In the genomic region with DNA sequence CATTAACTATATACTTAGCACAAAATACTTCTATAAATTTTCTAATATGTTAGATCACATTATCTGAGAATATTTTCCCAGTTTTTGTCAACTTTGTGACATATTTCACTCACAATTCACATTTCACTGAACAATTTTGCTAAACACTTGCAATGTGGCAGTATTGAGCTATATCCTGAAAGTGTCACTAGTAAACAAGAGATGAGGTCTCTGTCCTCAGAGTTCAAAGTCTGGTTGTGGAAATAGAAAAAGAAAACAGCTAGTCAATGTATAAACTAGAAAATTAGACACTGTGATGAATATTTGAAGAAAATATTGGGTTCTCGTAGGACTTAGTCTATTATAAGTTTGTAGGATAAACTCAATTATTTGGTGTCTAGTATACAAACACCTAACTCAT, we compare ENCODE assay signal across 1 cellular context.
TF ChIP-seq lines count a peak whose summit lies in the region.

No MANE protein-coding gene starts in this region.

TF ChIP-seq in SK-N-SH treated with all-trans-retinoic acid at 6 μM for 48 hours, 23 proteins besides CTCF, POLR2A, EP300 and RAD21 (continued from another document):
- TF ChIP-seq, protein P1, sequence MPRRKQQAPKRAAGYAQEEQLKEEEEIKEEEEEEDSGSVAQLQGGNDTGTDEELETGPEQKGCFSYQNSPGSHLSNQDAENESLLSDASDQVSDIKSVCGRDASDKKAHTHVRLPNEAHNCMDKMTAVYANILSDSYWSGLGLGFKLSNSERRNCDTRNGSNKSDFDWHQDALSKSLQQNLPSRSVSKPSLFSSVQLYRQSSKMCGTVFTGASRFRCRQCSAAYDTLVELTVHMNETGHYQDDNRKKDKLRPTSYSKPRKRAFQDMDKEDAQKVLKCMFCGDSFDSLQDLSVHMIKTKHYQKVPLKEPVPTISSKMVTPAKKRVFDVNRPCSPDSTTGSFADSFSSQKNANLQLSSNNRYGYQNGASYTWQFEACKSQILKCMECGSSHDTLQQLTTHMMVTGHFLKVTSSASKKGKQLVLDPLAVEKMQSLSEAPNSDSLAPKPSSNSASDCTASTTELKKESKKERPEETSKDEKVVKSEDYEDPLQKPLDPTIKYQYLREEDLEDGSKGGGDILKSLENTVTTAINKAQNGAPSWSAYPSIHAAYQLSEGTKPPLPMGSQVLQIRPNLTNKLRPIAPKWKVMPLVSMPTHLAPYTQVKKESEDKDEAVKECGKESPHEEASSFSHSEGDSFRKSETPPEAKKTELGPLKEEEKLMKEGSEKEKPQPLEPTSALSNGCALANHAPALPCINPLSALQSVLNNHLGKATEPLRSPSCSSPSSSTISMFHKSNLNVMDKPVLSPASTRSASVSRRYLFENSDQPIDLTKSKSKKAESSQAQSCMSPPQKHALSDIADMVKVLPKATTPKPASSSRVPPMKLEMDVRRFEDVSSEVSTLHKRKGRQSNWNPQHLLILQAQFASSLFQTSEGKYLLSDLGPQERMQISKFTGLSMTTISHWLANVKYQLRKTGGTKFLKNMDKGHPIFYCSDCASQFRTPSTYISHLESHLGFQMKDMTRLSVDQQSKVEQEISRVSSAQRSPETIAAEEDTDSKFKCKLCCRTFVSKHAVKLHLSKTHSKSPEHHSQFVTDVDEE (CRISPR knock-in tag; IDR thresholded peaks at IDR 0.05): no peak
